8 cellular contexts compared by ENCODE assay signal in genomic region chr6:87588756-87589407, GRCh38. TPM values are rescaled to one million over a fixed set of nuclear protein-coding genes. Genes with fewer than 3 reads are reported as not detected.
DNase-seq lines count a peak whose midpoint lies in the region; TF ChIP-seq lines count a peak whose summit lies in the region.

No MANE protein-coding gene starts in this region.

- peaks cover 4% of the 10 kb centered on the region; the same call in 1 of the 2 replicates for H3K4me1 ChIP-seq in HEK293 (ENCODE audit: control insufficient read depth, insufficient read depth, low read length)
- peaks cover 26 to 87% (median 61%) of the 10 kb centered on the region in 6 donors for H3K4me1 ChIP-seq in spleen

- DNase-seq in activated CD4-positive, alpha-beta memory T cell treated with anti-CD3 and anti-CD28 coated beads, Interleukin-2, amount 10 ng/mL, durations not matched to agents 7 days and 5 days, result no peak
- DNase-seq in spleen, result no peak
- DNase-seq in DMS79 treated with DMSO at 0.1 percent for 48 hours (lab: John Stamatoyannopoulos, UW), result no peak
- no peak for DNase-seq in GM20000 (ENCODE audit: low spot score)
- DNase-seq in HCEC 1CT, result no peak
- DNase-seq in GM13977 (ENCODE audit: low spot score), result no peak

- no peak for TF ChIP-seq POLR2A in spleen (IDR thresholded peaks at IDR 0.05)

- H3K27me3 ChIP-seq in spleen (replicated peaks in 1 of 7), result no peaks in the 10 kb centered on the region

- peak overlapping the region; percentile 77 for H3K27ac Mint-ChIP-seq in activated CD4-positive, alpha-beta memory T cell treated with anti-CD3 and anti-CD28 coated beads, Interleukin-2, amount 10 ng/mL, durations not matched to agents 7 days and 5 days

- peak overlapping the region; percentile 58; the same call in 1 of the 2 replicates for H3K27ac ChIP-seq in HEK293 (ENCODE audit: extremely low read depth, low read depth, low read length)
- peak overlapping the region in 5 of 8 donors; percentile 82 to 90 (median 89) for H3K27ac ChIP-seq in spleen

- peaks cover 48% of the 10 kb centered on the region for H3K36me3 Mint-ChIP-seq in activated CD4-positive, alpha-beta memory T cell treated with anti-CD3 and anti-CD28 coated beads, Interleukin-2, amount 10 ng/mL, durations not matched to agents 7 days and 5 days (ENCODE audit: low read depth)

- in situ Hi-C loops in GM13977 (cut with MboI; ENCODE audit: low pct_unique_long_range_greater_than_20kb, low sequenced_read_pairs, unreplicated experiment), result no loop called here

- H3K36me3 ChIP-seq in HEK293 (ENCODE audit: control insufficient read depth in 2 of 2, insufficient read depth in 1 of 2, low read length in 2 of 2) (peaks cover 8 to 37% of the 10 kb centered on the region in 2 experiments; a peak in 2 of 3 replicates), spleen (peaks cover 0 to 31% (median 4%) of the 10 kb centered on the region in 6 donors)

- POLR2A ChIA-PET in HEK293 (lab: Yijun Ruan, JAX), result interaction anchor here (0.6 to 1.9 kb wide), 9 partner anchors 12 to 271 kb away, joined by 3 to 13 read pairs (median 4); partner anchors contain the start of genes AKIRIN2 and SLC35A1
- POLR2A ChIA-PET in activated CD4-positive, alpha-beta memory T cell treated with anti-CD3 and anti-CD28 coated beads, Interleukin-2, amount 10 ng/mL, durations not matched to agents 7 days and 5 days (lab: Charles Lee), result interaction anchor here (0.8 to 3.5 kb wide), 22 partner anchors 9 to 1492 kb away, joined by 3 to 38 read pairs (median 3); partner anchors contain the start of genes AKIRIN2, PNRC1 and SLC35A1

- TF ChIP-seq CTCF in HEK293 (tag by site-specific recombination; IDR thresholded peaks at IDR 0.05) (no peak), spleen (IDR thresholded peaks at IDR 0.05 in 8 of 11, conservative IDR thresholded peaks at IDR 0.05 in 3 of 11) (no peak), GM20000 (IDR thresholded peaks at IDR 0.05; ENCODE audit: extremely low read depth, missing control alignments) (no peak), GM13977 (IDR thresholded peaks at IDR 0.05; ENCODE audit: extremely low read depth, insufficient read depth, missing control alignments) (no peak)

- intact Hi-C loops in spleen (cut with DNase I; ENCODE audit: low total_unique reads), result no loop called here

- WGBS in spleen, 5 donors, result 43 to 52% (median 45%) methylated on average over 10 of the region's 10 CpGs

- peak overlapping the region; percentile 90 for H3K4me3 ChIP-seq in HEK293 (ENCODE audit: low read depth, low read length)
- peak overlapping the region; percentile 99 for H3K4me3 ChIP-seq in iPS-11a (ENCODE audit: low read depth, low read length)
- H3K4me3 ChIP-seq in spleen, result peak overlapping the region; percentile 71 to 99 (median 87)

- H3K9me3 ChIP-seq in HEK293 (ENCODE audit: control insufficient read depth, insufficient read depth, low read depth, low read length) (no peaks in the 10 kb centered on the region), spleen (no peaks in the 10 kb centered on the region)

- CTCF ChIA-PET in HEK293 (lab: Yijun Ruan, JAX), result interaction anchor here (0.6 to 1.5 kb wide), 5 partner anchors 9 to 340 kb away, joined by 3 to 5 read pairs (median 4); no protein-coding TSS in a partner anchor
- CTCF ChIA-PET in activated CD4-positive, alpha-beta memory T cell treated with anti-CD3 and anti-CD28 coated beads, Interleukin-2, amount 10 ng/mL, durations not matched to agents 7 days and 5 days (lab: Charles Lee), result interaction anchor here (0.7 to 1.5 kb wide), 4 partner anchors 53 to 115 kb away, joined by 3 to 4 read pairs (median 3); partner anchors contain the start of gene AKIRIN2

- no peaks in the 10 kb centered on the region for H3K9me3 Mint-ChIP-seq in activated CD4-positive, alpha-beta memory T cell treated with anti-CD3 and anti-CD28 coated beads, Interleukin-2, amount 10 ng/mL, durations not matched to agents 7 days and 5 days

- no peaks in the 10 kb centered on the region for H3K27me3 Mint-ChIP-seq in activated CD4-positive, alpha-beta memory T cell treated with anti-CD3 and anti-CD28 coated beads, Interleukin-2, amount 10 ng/mL, durations not matched to agents 7 days and 5 days

- peak overlapping the region; percentile 88 for H3K4me3 Mint-ChIP-seq in activated CD4-positive, alpha-beta memory T cell treated with anti-CD3 and anti-CD28 coated beads, Interleukin-2, amount 10 ng/mL, durations not matched to agents 7 days and 5 days

- peaks cover 55% of the 10 kb centered on the region for H3K4me1 Mint-ChIP-seq in activated CD4-positive, alpha-beta memory T cell treated with anti-CD3 and anti-CD28 coated beads, Interleukin-2, amount 10 ng/mL, durations not matched to agents 7 days and 5 days

TF ChIP-seq in HEK293, 187 proteins besides CTCF, POLR2A, EP300 and RAD21:
- TF ChIP-seq SP2 (tag by site-specific recombination; IDR thresholded peaks at IDR 0.05), result peak; percentile 30; the same call in 1 of the 2 replicates
- TF ChIP-seq ZBTB44 (tag by site-specific recombination; IDR thresholded peaks at IDR 0.05), result no peak
- TF ChIP-seq ZNF660 (tag by site-specific recombination; IDR thresholded peaks at IDR 0.05), result no peak
- no peak for TF ChIP-seq ZBTB8A (tag by site-specific recombination; IDR thresholded peaks at IDR 0.05)
- 0 out of 2 replicates have a peak, but pooled peaks have one; percentile 33 for TF ChIP-seq ZNF335 (tag by site-specific recombination; conservative IDR thresholded peaks at IDR 0.05)
TF ChIP-seq in HEK293: peak in this region for 2.

RNA-seq across cellular contexts. Expression of gene RARS2, which starts 0.9 kb away (rescaled TPM):
- 10 to 100 TPM; 23.2 to 24.3 TPM for total RNA-seq in activated CD4-positive, alpha-beta memory T cell treated with anti-CD3 and anti-CD28 coated beads, Interleukin-2, amount 10 ng/mL, durations not matched to agents 7 days and 5 days
- total RNA-seq in spleen, result 10 to 100 TPM; 24.2 to 32.3 (median 28.8) TPM
- polyA plus RNA-seq in spleen, result 10 to 100 TPM; 14.2 to 19.1 (median 16.8) TPM

RNA-seq across cellular contexts. Expression of gene ORC3, which starts 1.1 kb away (rescaled TPM):
- 10 to 100 TPM; 24.1 to 24.5 TPM for total RNA-seq in activated CD4-positive, alpha-beta memory T cell treated with anti-CD3 and anti-CD28 coated beads, Interleukin-2, amount 10 ng/mL, durations not matched to agents 7 days and 5 days
- total RNA-seq in spleen, result 10 to 100 TPM; 18.3 to 35.6 (median 25.2) TPM
- 10 to 100 TPM; 15.1 to 16.3 (median 15.4) TPM for polyA plus RNA-seq in spleen
